In genomic region chr5:27532305-27532704, GRCh38 we compare ENCODE assay signal across 3 cellular contexts.
A peak's percentile ranks its signal among the peaks of the same experiment; 100 is the strongest.
TF ChIP-seq lines count a peak whose summit lies in the region.

No MANE protein-coding gene starts in this region.

TF ChIP-seq in A549, 52 proteins besides CTCF, POLR2A, EP300 and RAD21:
- TF ChIP-seq MAFK (IDR thresholded peaks at IDR 0.05; ENCODE audit: partially characterized antibody) (peak; percentile 86), TFCP2L1 (CRISPR knock-in tag; IDR thresholded peaks at IDR 0.05) (no peak)

TF ChIP-seq in IMR-90, 13 proteins besides CTCF, POLR2A, EP300 and RAD21:
- no peak for TF ChIP-seq USF2 (IDR thresholded peaks at IDR 0.05; ENCODE audit: low read depth, low read length)
- TF ChIP-seq SMC3 (IDR thresholded peaks at IDR 0.05; ENCODE audit: low read depth, low read length), result no peak
- TF ChIP-seq MAFK (IDR thresholded peaks at IDR 0.05; ENCODE audit: low read depth, low read length), result peak; percentile 88
- no peak for TF ChIP-seq MAZ (IDR thresholded peaks at IDR 0.05; ENCODE audit: borderline replicate concordance, low read depth, low read length)
- no peak for TF ChIP-seq RFX5 (IDR thresholded peaks at IDR 0.05; ENCODE audit: low read depth, low read length)
- TF ChIP-seq CHD1 (IDR thresholded peaks at IDR 0.05; ENCODE audit: low read depth, low read length), result no peak
TF ChIP-seq in IMR-90: peak in this region for 1.

TF ChIP-seq in K562, 482 proteins besides CTCF, POLR2A, EP300 and RAD21:
- no peak for TF ChIP-seq ZNF24 (IDR thresholded peaks at IDR 0.05)
- TF ChIP-seq MAFG (tag; conservative IDR thresholded peaks at IDR 0.05), result peak; percentile 49; the same call in 1 of the 2 replicates
- TF ChIP-seq MAFK (IDR thresholded peaks at IDR 0.05; ENCODE audit: low read length), result peak; percentile 73
- peak; percentile 70 for TF ChIP-seq MAFF (IDR thresholded peaks at IDR 0.05; ENCODE audit: low read length)
- TF ChIP-seq XRCC5 (IDR thresholded peaks at IDR 0.05; ENCODE audit: low read depth, low read length), result no peak
- peak; percentile 30; the same call in 1 of the 2 replicates for TF ChIP-seq C11orf30 (IDR thresholded peaks at IDR 0.05; ENCODE audit: low read depth)
- peak; percentile 36; the same call in 1 of the 2 replicates for TF ChIP-seq ZNF316 (IDR thresholded peaks at IDR 0.05)
TF ChIP-seq in K562: peak in this region for 5.
